Comparison of ENCODE assay signal across 34 cellular contexts in the genomic region with DNA sequence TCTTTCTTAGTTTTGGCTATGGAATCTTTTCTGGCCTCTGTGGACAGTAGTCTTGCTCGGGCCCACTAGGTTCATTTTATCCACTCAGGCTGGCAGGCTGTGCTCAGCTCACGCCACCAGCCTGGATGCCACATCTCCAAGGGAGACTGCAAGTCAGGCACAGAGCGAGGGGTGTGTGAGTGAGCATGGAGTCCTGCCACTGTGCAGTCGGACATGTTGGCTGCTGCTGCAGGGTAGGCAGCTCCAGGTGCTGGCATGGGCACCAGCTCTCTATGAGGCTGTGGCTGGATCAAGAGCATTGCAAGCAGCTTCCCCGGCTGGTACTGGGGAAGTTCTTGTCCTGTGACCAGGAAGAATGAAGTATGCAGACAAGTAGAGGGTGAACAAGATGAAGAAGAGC.
"Had no signal": no experiment of that assay in that cellular context is flagged by ENCODE, and none has a peak within 500 bp of the region (broad histone marks: within the 10 kb centered on the region; RNA-seq: fewer than 3 reads in every experiment).

No MANE protein-coding gene starts in this region.

- DNase-seq: Karpas-422, Kasumi-1, MG63, MM.1S, MV-4-11, NCI-H1048, NCI-H1092, NCI-H1092 treated with DMSO at 0.1 percent for 48 hours, NCI-H1105, NCI-H1105 treated with DMSO at 0.1 percent for 48 hours, NCI-H1417, NCI-H1417 treated with DMSO at 0.1 percent for 48 hours, NCI-H1436, NCI-H1436 treated with DMSO at 0.1 percent for 48 hours, NCI-H146, NCI-H1694, NCI-H1694 treated with DMSO at 0.1 percent for 48 hours, NCI-H187, NCI-H187 treated with DMSO at 0.1 percent for 48 hours, NCI-H1930, NCI-H2029, NCI-H2029 treated with DMSO at 0.1 percent for 48 hours, NCI-H2081, NCI-H2081 treated with DMSO at 0.1 percent for 48 hours, NCI-H2107, NCI-H2171, NCI-H2171 treated with DMSO at 0.1 percent for 48 hours, NCI-H2227 treated with DMSO at 0.1 percent for 48 hours, NCI-H226, NCI-H345, NCI-H446, NCI-H446 treated with DMSO at 0.1 percent for 48 hours, NCI-H510A had no signal

- H3K27ac ChIP-seq: KMS-11 had no signal

- H3K27me3 ChIP-seq: MG63 had no signal

- H3K36me3 ChIP-seq: MG63 had no signal

- H3K9ac ChIP-seq: KMS-11 had no signal

- H3K4me3 ChIP-seq: MG63 had no signal

- H3K4me2 ChIP-seq: KMS-11 had no signal
